19 cellular contexts compared by ENCODE assay signal in the genomic region with DNA sequence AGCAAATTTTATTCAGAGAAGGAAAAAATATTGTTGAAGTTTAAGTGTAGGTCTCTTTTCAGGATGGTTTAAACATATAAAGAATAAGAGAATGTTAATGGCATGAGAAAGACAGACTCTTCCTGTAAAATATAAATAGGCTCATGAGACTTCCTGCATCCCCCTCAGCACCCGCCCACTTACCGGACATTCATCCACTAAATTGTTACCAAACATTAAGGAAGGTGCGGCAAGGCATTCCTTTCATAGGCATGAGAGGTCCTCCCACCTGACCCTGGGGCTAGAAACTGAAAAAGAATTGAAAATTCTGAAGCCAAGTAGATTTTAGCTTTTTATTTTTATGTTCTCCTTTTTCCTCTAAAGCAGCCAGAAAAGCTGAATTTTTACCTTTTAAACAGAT. TPM values are rescaled to one million over a fixed set of nuclear protein-coding genes. Genes with fewer than 3 reads are reported as not detected.
DNase-seq lines count a peak whose midpoint lies in the region; ATAC-seq, FAIRE-seq and TF ChIP-seq lines count a peak whose summit lies in the region.
"Had no signal": no experiment of that assay in that cellular context is flagged by ENCODE, and none has a peak within 500 bp of the region (broad histone marks: within the 10 kb centered on the region; RNA-seq: fewer than 3 reads in every experiment).

No MANE protein-coding gene starts in this region.

- FAIRE-seq in bronchial epithelial cell (lab: Jason Lieb, UNC), result no peak

- TF ChIP-seq CTCF in OCI-LY7 (conservative IDR thresholded peaks at IDR 0.05; ENCODE audit: low read length), result no peak
- TF ChIP-seq CTCF in bronchial epithelial cell (IDR thresholded peaks at IDR 0.05; ENCODE audit: insufficient read depth, low read length, severe bottlenecking), result no peak
- no peak for TF ChIP-seq CTCF in foreskin keratinocyte (conservative IDR thresholded peaks at IDR 0.05)
- TF ChIP-seq CTCF in H9 (conservative IDR thresholded peaks at IDR 0.05), result no peak

- no peak overlapping the region for H3K18ac ChIP-seq in H9 (ENCODE audit: insufficient read length, low read depth, low read length)

- no peak overlapping the region for H3T11ph ChIP-seq in H9 (ENCODE audit: low read length)

- no peaks in the 10 kb centered on the region for H3K9me3 Mint-ChIP-seq in H9
- H3K9me3 Mint-ChIP-seq: CD8-positive, alpha-beta memory T cell had no signal

- no peaks in the 10 kb centered on the region for H3K36me3 ChIP-seq in OCI-LY7 (ENCODE audit: insufficient read depth, low read length)
- no peaks in the 10 kb centered on the region for H3K36me3 ChIP-seq in bronchial epithelial cell (ENCODE audit: control insufficient read depth, insufficient read depth, low read length)
- H3K36me3 ChIP-seq: BE2C, SJSA1 had no signal

- H3K4me3 Mint-ChIP-seq in H9, result no peak overlapping the region
- H3K4me3 Mint-ChIP-seq: CD8-positive, alpha-beta memory T cell had no signal

- H4K5ac ChIP-seq in H9 (ENCODE audit: insufficient read length, low read depth, low read length), result no peak overlapping the region

- H3K9ac ChIP-seq in H9 (ENCODE audit: extremely low read depth, insufficient read length, low read length), result no peak overlapping the region

- no peaks in the 10 kb centered on the region for H3K36me3 Mint-ChIP-seq in H9 (ENCODE audit: insufficient read depth in 1 of 3, low read depth in 3 of 3)

- no peak overlapping the region for H3K23ac ChIP-seq in H9 (ENCODE audit: insufficient read length, low read depth, low read length)

- H3K79me2 ChIP-seq in OCI-LY7 (ENCODE audit: insufficient read depth, low read depth, low read length) (no peaks in the 10 kb centered on the region), H9 (ENCODE audit: insufficient read depth, low read length) (no peaks in the 10 kb centered on the region)

- no peak overlapping the region for H2BK120ac ChIP-seq in H9 (ENCODE audit: low read depth, low read length, poor library complexity, severe bottlenecking)

- H3K4me1 ChIP-seq in OCI-LY7 (ENCODE audit: insufficient read depth, low read length, poor library complexity, severe bottlenecking), result peaks cover 14% of the 10 kb centered on the region
- H3K4me1 ChIP-seq in foreskin keratinocyte, result no peaks in the 10 kb centered on the region
- H3K4me1 ChIP-seq in H9 (ENCODE audit: insufficient read depth, low read length), result no peaks in the 10 kb centered on the region
- H3K4me1 ChIP-seq: BE2C had no signal

- no peak overlapping the region for H3K4me2 ChIP-seq in OCI-LY7 (ENCODE audit: low read length)
- no peak overlapping the region for H3K4me2 ChIP-seq in H9 (ENCODE audit: insufficient read depth, insufficient read length, low read length)
- H3K4me2 ChIP-seq: PC-9 had no signal

- H3K9me2 ChIP-seq in OCI-LY7 (ENCODE audit: insufficient read depth, low read length), result no peaks in the 10 kb centered on the region

- WGBS in H9 (ENCODE audit: extremely low coverage, insufficient read length, low lambda C conversion rate), result no CpG with 5 or more reads among the region's 3 CpGs

- no TSS peak for BruUV-seq in OCI-LY7 (replicated peaks; lab: Mats Ljungman, UMichigan)

- H3K9me3 ChIP-seq in OCI-LY7 (ENCODE audit: low read length), result no peaks in the 10 kb centered on the region
- no peaks in the 10 kb centered on the region for H3K9me3 ChIP-seq in H9 (ENCODE audit: control insufficient read depth, low read depth, low read length)
- H3K9me3 ChIP-seq: BE2C, SJSA1 had no signal

- H4K91ac ChIP-seq in H9 (ENCODE audit: insufficient read length, low read depth, low read length), result no peak overlapping the region

- POLR2A ChIA-PET in OCI-LY7 (lab: Charles Lee), result interaction anchor here (1.3 kb wide), 1 partner anchor 10 kb away, joined by 3 read pairs; no protein-coding TSS in a partner anchor

- H2BK12ac ChIP-seq in H9 (ENCODE audit: insufficient read length, low read depth, low read length), result no peak overlapping the region

- no peak overlapping the region for H3K56ac ChIP-seq in H9 (ENCODE audit: insufficient read length, low read depth, low read length)

- no peaks in the 10 kb centered on the region for H3K79me1 ChIP-seq in H9 (ENCODE audit: insufficient read depth, low read depth, low read length, poor library complexity, severe bottlenecking)

- no peak overlapping the region for H2BK15ac ChIP-seq in H9 (ENCODE audit: low read depth, low read length)

- peak; percentile 19 for DNase-seq in NCI-H748 (lab: John Stamatoyannopoulos, UW; ENCODE audit: unreplicated experiment)
- DNase-seq in NCI-H748 treated with DMSO at 0.1 percent for 48 hours (lab: John Stamatoyannopoulos, UW), result no peak
- no peak for DNase-seq in OCI-LY7 (ENCODE audit: low spot score)
- DNase-seq in bronchial epithelial cell (ENCODE audit: low read depth), result peak; percentile 35
- DNase-seq in NCI-H345 (lab: John Stamatoyannopoulos, UW), result no peak
- no peak for DNase-seq in activated naive CD4-positive, alpha-beta T cell treated with anti-CD3 and anti-CD28 coated beads, Interleukin-2, amount 50 U/mL, for 16 hours
- DNase-seq in foreskin keratinocyte, result no peak
- DNase-seq in H9, result no peak
- DNase-seq: BE2C; CD8-positive, alpha-beta memory T cell; DMS79 treated with DMSO at 0.1 percent for 48 hours; IMR-90; Kasumi-1; NCI-H187; NCI-H446; NCI-H774; PC-9 had no signal

- H2BK20ac ChIP-seq in H9 (ENCODE audit: low read depth, low read length, poor library complexity, severe bottlenecking), result no peak overlapping the region

- H4K8ac ChIP-seq in H9 (replicated peaks; ENCODE audit: insufficient read length, low read depth, low read length), result no peak overlapping the region

- no peak for ATAC-seq in foreskin keratinocyte

- H2AK5ac ChIP-seq in H9 (ENCODE audit: insufficient read length, low read length), result no peak overlapping the region

- no peaks in the 10 kb centered on the region; the same call in 1 of the 2 replicates for H3K27me3 Mint-ChIP-seq in H9 (ENCODE audit: low read depth)
- H3K27me3 Mint-ChIP-seq: CD8-positive, alpha-beta memory T cell had no signal

- H3K27me3 ChIP-seq in bronchial epithelial cell (ENCODE audit: control insufficient read depth, insufficient read depth, low read length) (no peaks in the 10 kb centered on the region), foreskin keratinocyte (no peaks in the 10 kb centered on the region), H9 (ENCODE audit: insufficient read depth, low read length) (no peaks in the 10 kb centered on the region)
- H3K27me3 ChIP-seq: BE2C, SJSA1 had no signal

- H3K23me2 ChIP-seq in H9 (ENCODE audit: insufficient read length, low read depth, low read length, poor library complexity, severe bottlenecking), result no peaks in the 10 kb centered on the region

- H3K27ac ChIP-seq in OCI-LY7 (ENCODE audit: low read depth, low read length, poor library complexity, severe bottlenecking), result no peak overlapping the region
- H3K27ac ChIP-seq in foreskin keratinocyte, result no peak overlapping the region
- no peak overlapping the region for H3K27ac ChIP-seq in H9 (ENCODE audit: insufficient read length, low read depth, low read length)
- H3K27ac ChIP-seq: 22Rv1, PC-9, SJSA1 had no signal

- H3K4me3 ChIP-seq in OCI-LY7 (ENCODE audit: low read depth, low read length, poor library complexity, severe bottlenecking) (no peak overlapping the region), bronchial epithelial cell (ENCODE audit: low read depth, low read length) (no peak overlapping the region)
- H3K4me3 ChIP-seq: PC-9, SJSA1 had no signal

- H3K27ac Mint-ChIP-seq in H9, result no peak overlapping the region
- H3K27ac Mint-ChIP-seq: CD8-positive, alpha-beta memory T cell had no signal

- CTCF ChIA-PET in OCI-LY7 (lab: Charles Lee; ENCODE audit: unreplicated experiment), result no interaction called here

- peak overlapping the region; percentile 76 for H2AFZ ChIP-seq in OCI-LY7 (ENCODE audit: low read length)
- no peak overlapping the region for H2AFZ ChIP-seq in H9 (ENCODE audit: low read length)
- H2AFZ ChIP-seq: PC-9 had no signal

- H4K20me1 ChIP-seq in OCI-LY7 (ENCODE audit: insufficient read depth, low read length) (no peaks in the 10 kb centered on the region), H9 (ENCODE audit: control insufficient read depth, insufficient read depth, insufficient read length) (no peaks in the 10 kb centered on the region)

- H3K14ac ChIP-seq in H9 (ENCODE audit: insufficient read depth, low read length), result no peak overlapping the region

- H3K4ac ChIP-seq in H9 (ENCODE audit: low read depth, low read length), result no peak overlapping the region

- intact Hi-C loops in OCI-LY7 (cut with micrococcal nuclease; ENCODE audit: unreplicated experiment), result no loop called here

- H3K4me1 Mint-ChIP-seq in H9, result 0 out of 4 replicates have a peak, but pooled peaks cover 3 to 4% of the 10 kb centered on the region in 2 experiments
- H3K4me1 Mint-ChIP-seq: CD8-positive, alpha-beta memory T cell had no signal

- H2BK5ac ChIP-seq in H9 (ENCODE audit: insufficient read length, low read length), result no peak overlapping the region

RNA-seq across cellular contexts. Expression of gene USP1, which starts 10.6 kb away (rescaled TPM):
- total RNA-seq in OCI-LY7 (2014; rRNA removed; shearing (Covaris generic)), result 69.6 and 82.7 TPM in 2 replicates
- 96.6 and 100 TPM in 2 replicates for total RNA-seq in OCI-LY7 (2022)
- 23.7 and 25.3 TPM in 2 replicates for total RNA-seq in bronchial epithelial cell
- 42.7 and 49.2 TPM in 2 replicates for total RNA-seq in foreskin keratinocyte
- 15.4 and 21.1 TPM in 2 replicates for polyA plus RNA-seq in foreskin keratinocyte
- 62.2 and 64.6 TPM in 2 replicates for total RNA-seq in H9 (2021)

Comparison
In these comparisons a context has a peak if more than half of its experiments do, and no peak if none do; other contexts are left out.
1. DNase-seq: peak in NCI-H748 (single experiment) and bronchial epithelial cell (single experiment); none in NCI-H748 treated with DMSO at 0.1 percent for 48 hours (single experiment), OCI-LY7 (single experiment), NCI-H345 (single experiment), activated naive CD4-positive, alpha-beta T cell treated with anti-CD3 and anti-CD28 coated beads, Interleukin-2, amount 50 U/mL, for 16 hours (single experiment), foreskin keratinocyte (0 of 2) and H9 (single experiment).